ENCODE assay signal across 23 cellular contexts in the genomic region with DNA sequence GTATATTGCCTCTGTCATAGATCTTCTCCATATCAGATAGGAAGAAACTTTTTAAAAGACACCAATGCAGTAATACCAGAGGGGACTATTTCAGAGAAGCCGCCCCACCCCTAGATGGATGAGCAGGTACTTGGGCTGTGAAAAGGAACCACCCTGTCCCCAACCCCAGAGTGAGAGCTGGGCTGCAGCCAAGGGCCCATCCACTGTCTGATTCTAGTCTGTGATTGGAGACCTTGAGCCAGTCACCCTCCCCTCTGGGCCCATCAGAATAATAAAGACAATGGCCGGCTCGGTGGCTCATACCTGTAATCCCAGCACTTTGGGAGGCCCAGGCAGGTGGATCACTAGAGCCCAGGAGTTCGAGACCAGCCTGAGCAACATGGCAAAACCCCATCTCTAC. TPM values are rescaled to one million over a fixed set of nuclear protein-coding genes. Genes with fewer than 3 reads are reported as not detected.
DNase-seq lines count a peak whose midpoint lies in the region; ATAC-seq and TF ChIP-seq lines count a peak whose summit lies in the region.
"Had no signal": no experiment of that assay in that cellular context is flagged by ENCODE, and none has a peak within 500 bp of the region (broad histone marks: within the 10 kb centered on the region; RNA-seq: fewer than 3 reads in every experiment).

No MANE protein-coding gene starts in this region.

- H3K4me3 ChIP-seq in H7 (ENCODE audit: insufficient read depth, low read depth, low read length) (no peak overlapping the region), GM23338 (no peak overlapping the region)
- H3K4me3 ChIP-seq: A549; BLaER1 treated with 17β-estradiol and CSF1 and Interleukin-3, amounts not matched to agents 10 nM and 100 nM; GM12878 had no signal

- no peaks in the 10 kb centered on the region for H3K36me3 ChIP-seq in H7 (replicated peaks; ENCODE audit: control insufficient read depth, insufficient read depth, low read length)
- no peaks in the 10 kb centered on the region for H3K36me3 ChIP-seq in GM23338 (ENCODE audit: insufficient read depth)
- H3K36me3 ChIP-seq: BLaER1 treated with 17β-estradiol and CSF1 and Interleukin-3, amounts not matched to agents 10 nM and 100 nM had no signal

- no peaks in the 10 kb centered on the region for H3K4me1 ChIP-seq in GM23338 (ENCODE audit: insufficient read depth)
- H3K4me1 ChIP-seq: A549, Caco-2 had no signal

- no peaks in the 10 kb centered on the region for H3K79me2 ChIP-seq in GM23338 (replicated peaks; ENCODE audit: insufficient read depth)

- DNase-seq in cardiac septum (ENCODE audit: low spot score) (peak; percentile 49), Right ventricle myocardium inferior (ENCODE audit: missing footprints) (no peak), natural killer cell (no peak), H7 (peak; percentile 39), sciatic nerve (ENCODE audit: low spot score) (peak; percentile 27), GM23338 (ENCODE audit: low spot score) (no peak)
- DNase-seq in natural killer cell treated with Interleukin-12 subunit alpha and Interleukin-12 subunit beta and Interleukin-15 and Interleukin-18, amount 100 ng/mL, for 72 hours (ENCODE audit: low spot score) = peak; percentile 23
- DNase-seq: AML-193; Caco-2; Calu3; CD4-positive, alpha-beta T cell; DMS79 treated with DMSO at 0.1 percent for 48 hours; GF-D8 had no signal

- H2AFZ ChIP-seq in GM23338 = no peak overlapping the region

- no peak overlapping the region for H3K4me3 Mint-ChIP-seq in natural killer cell treated with Interleukin-12 subunit alpha and Interleukin-12 subunit beta and Interleukin-15 and Interleukin-18, amount 100 ng/mL, for 72 hours
- no peak overlapping the region for H3K4me3 Mint-ChIP-seq in natural killer cell
- no peak overlapping the region for H3K4me3 Mint-ChIP-seq in GM23338
- H3K4me3 Mint-ChIP-seq: B cell; CD4-positive, alpha-beta T cell; CD8-positive, alpha-beta T cell had no signal

- H3K9me3 Mint-ChIP-seq in natural killer cell treated with Interleukin-12 subunit alpha and Interleukin-12 subunit beta and Interleukin-15 and Interleukin-18, amount 100 ng/mL, for 72 hours = no peaks in the 10 kb centered on the region
- H3K9me3 Mint-ChIP-seq in natural killer cell (no peaks in the 10 kb centered on the region), GM23338 (no peaks in the 10 kb centered on the region; the same call in 1 of the 3 replicates)
- H3K9me3 Mint-ChIP-seq: CD4-positive, alpha-beta T cell; CD8-positive, alpha-beta T cell had no signal

- H3K27me3 ChIP-seq in H7 (ENCODE audit: control insufficient read depth, insufficient read depth, low read length) (no peaks in the 10 kb centered on the region), GM23338 (ENCODE audit: insufficient read depth) (no peaks in the 10 kb centered on the region)
- H3K27me3 ChIP-seq: BLaER1 treated with 17β-estradiol and CSF1 and Interleukin-3, amounts not matched to agents 10 nM and 100 nM had no signal

- 0 out of 2 replicates have a peak, but pooled peaks cover 3% of the 10 kb centered on the region for H3F3A ChIP-seq in GM23338 (replicated peaks; ENCODE audit: low read depth)

- intact Hi-C loops in cardiac septum (cut with DNase I) (no loop called here), Right ventricle myocardium inferior (cut with DNase I) (no loop called here), natural killer cell (cut with micrococcal nuclease) (no loop called here), sciatic nerve (cut with DNase I) (no loop called here)

- no peaks in the 10 kb centered on the region for H3K36me3 Mint-ChIP-seq in natural killer cell treated with Interleukin-12 subunit alpha and Interleukin-12 subunit beta and Interleukin-15 and Interleukin-18, amount 100 ng/mL, for 72 hours
- no peaks in the 10 kb centered on the region for H3K36me3 Mint-ChIP-seq in natural killer cell
- no peaks in the 10 kb centered on the region; the same call in 2 of the 3 replicates for H3K36me3 Mint-ChIP-seq in GM23338 (ENCODE audit: low read depth)
- H3K36me3 Mint-ChIP-seq: CD8-positive, alpha-beta T cell had no signal

- no peaks in the 10 kb centered on the region for H3K4me1 Mint-ChIP-seq in natural killer cell treated with Interleukin-12 subunit alpha and Interleukin-12 subunit beta and Interleukin-15 and Interleukin-18, amount 100 ng/mL, for 72 hours (ENCODE audit: low read depth in 2 of 2)
- peaks cover 0 to 4% of the 10 kb centered on the region in 2 donors for H3K4me1 Mint-ChIP-seq in natural killer cell
- peaks cover 6% of the 10 kb centered on the region; the same call in 2 of the 3 replicates for H3K4me1 Mint-ChIP-seq in GM23338

- H3K4me2 ChIP-seq in GM23338 = no peak overlapping the region
- H3K4me2 ChIP-seq: A549; BLaER1 treated with 17β-estradiol and CSF1 and Interleukin-3, amounts not matched to agents 10 nM and 100 nM had no signal

- H4K20me1 ChIP-seq in GM23338 (replicated peaks; ENCODE audit: insufficient read depth) = no peaks in the 10 kb centered on the region
- H4K20me1 ChIP-seq: BLaER1 treated with 17β-estradiol and CSF1 and Interleukin-3, amounts not matched to agents 10 nM and 100 nM had no signal

- H3K9me2 ChIP-seq in GM23338 (ENCODE audit: insufficient read depth) = no peaks in the 10 kb centered on the region; the same call in 1 of the 2 replicates

- H3K27ac ChIP-seq in GM23338 (ENCODE audit: low read depth) = no peak overlapping the region
- H3K27ac ChIP-seq: 22Rv1; A549; BLaER1 treated with 17β-estradiol and CSF1 and Interleukin-3, amounts not matched to agents 10 nM and 100 nM; C4-2B had no signal

- TF ChIP-seq CTCF in natural killer cell (IDR thresholded peaks at IDR 0.05) = no peak
- no peak for TF ChIP-seq CTCF in GM23338 (conservative IDR thresholded peaks at IDR 0.05; ENCODE audit: low read depth in 2 of 2)

- H3K27me3 Mint-ChIP-seq in natural killer cell treated with Interleukin-12 subunit alpha and Interleukin-12 subunit beta and Interleukin-15 and Interleukin-18, amount 100 ng/mL, for 72 hours = peaks cover 6 to 7% of the 10 kb centered on the region in 2 donors
- H3K27me3 Mint-ChIP-seq in natural killer cell (ENCODE audit: low read depth in 2 of 2) (peaks cover 8% of the 10 kb centered on the region in 2 donors), GM23338 (ENCODE audit: insufficient read depth, low read depth, poor library complexity) (peaks cover 6% of the 10 kb centered on the region)

- H3K27ac Mint-ChIP-seq in natural killer cell treated with Interleukin-12 subunit alpha and Interleukin-12 subunit beta and Interleukin-15 and Interleukin-18, amount 100 ng/mL, for 72 hours = no peak overlapping the region
- H3K27ac Mint-ChIP-seq in natural killer cell = no peak overlapping the region
- H3K27ac Mint-ChIP-seq in GM23338 = no peak overlapping the region
- H3K27ac Mint-ChIP-seq: CD4-positive, alpha-beta T cell; CD8-positive, alpha-beta T cell had no signal

- ATAC-seq in Right ventricle myocardium inferior (no peak), natural killer cell (no peak), sciatic nerve (no peak), GM19463 (IDR thresholded peaks at IDR 0.05; ENCODE audit: unreplicated experiment) (no peak), GM23338 (no peak)
- ATAC-seq in natural killer cell treated with Interleukin-12 subunit alpha and Interleukin-12 subunit beta and Interleukin-15 and Interleukin-18, amount 100 ng/mL, for 72 hours = no peak
- ATAC-seq: A549; CD8-positive, alpha-beta T cell; GM12878 had no signal

TF ChIP-seq in GM23338, 12 proteins besides CTCF, POLR2A, EP300 and RAD21 (continues in another document):
- TF ChIP-seq JUNB (IDR thresholded peaks at IDR 0.05; ENCODE audit: unreplicated experiment) = no peak

RNA-seq across cellular contexts. Expression of a gene that starts 5.0 kb away (rescaled TPM):
- total RNA-seq in cardiac septum (not detected), Right ventricle myocardium inferior (not detected), natural killer cell (not detected), sciatic nerve (3.2 TPM)
- total RNA-seq in natural killer cell treated with Interleukin-12 subunit alpha and Interleukin-12 subunit beta and Interleukin-15 and Interleukin-18, amount 100 ng/mL, for 72 hours = not detected
- total RNA-seq in H7 (2014; rRNA removed; shearing (Covaris generic)) = not detected in 2 replicates
- not detected in 2 replicates for total RNA-seq in GM23338 (2014; rRNA removed; shearing (Covaris generic))
- polyA plus RNA-seq in GM23338 (2016; fragmentation: Nextera tagmentation; extraction: Ambion mirVana) = not detected in 2 replicates
- total RNA-seq: A172; Caco-2; Calu3; CD4-positive, alpha-beta T cell; CD8-positive, alpha-beta T cell; GM12878 had no signal
- polyA plus RNA-seq: A549, BJ, GM12878 had no signal

RNA-seq across cellular contexts. Expression of a gene that starts 21.2 kb away (rescaled TPM):
- not detected for total RNA-seq in cardiac septum
- not detected for total RNA-seq in Right ventricle myocardium inferior
- not detected for total RNA-seq in natural killer cell treated with Interleukin-12 subunit alpha and Interleukin-12 subunit beta and Interleukin-15 and Interleukin-18, amount 100 ng/mL, for 72 hours
- total RNA-seq in natural killer cell = not detected
- total RNA-seq in H7 (2014; rRNA removed; shearing (Covaris generic)) = not detected in 2 replicates
- total RNA-seq in sciatic nerve = not detected
- not detected in 2 replicates for total RNA-seq in GM23338 (2014; rRNA removed; shearing (Covaris generic))
- 0.09 TPM in 1 of 2 replicates, not detected in the other for polyA plus RNA-seq in GM23338 (2016; fragmentation: Nextera tagmentation; extraction: Ambion mirVana)
- total RNA-seq: A172; B cell; Caco-2; Calu3; CD4-positive, alpha-beta T cell; CD8-positive, alpha-beta T cell; GM12878 had no signal
- polyA plus RNA-seq: A549, BJ, GM12878 had no signal

Comparison
In these comparisons a context has a peak if more than half of its experiments do, and no peak if none do; other contexts are left out.
1. DNase-seq: peak in cardiac septum (single experiment), natural killer cell treated with Interleukin-12 subunit alpha and Interleukin-12 subunit beta and Interleukin-15 and Interleukin-18, amount 100 ng/mL, for 72 hours (single experiment), H7 (single experiment) and sciatic nerve (single experiment); none in Right ventricle myocardium inferior (single experiment), natural killer cell (single experiment) and GM23338 (single experiment).